Comparison of ENCODE assay signal across 8 cellular contexts in the genomic region with DNA sequence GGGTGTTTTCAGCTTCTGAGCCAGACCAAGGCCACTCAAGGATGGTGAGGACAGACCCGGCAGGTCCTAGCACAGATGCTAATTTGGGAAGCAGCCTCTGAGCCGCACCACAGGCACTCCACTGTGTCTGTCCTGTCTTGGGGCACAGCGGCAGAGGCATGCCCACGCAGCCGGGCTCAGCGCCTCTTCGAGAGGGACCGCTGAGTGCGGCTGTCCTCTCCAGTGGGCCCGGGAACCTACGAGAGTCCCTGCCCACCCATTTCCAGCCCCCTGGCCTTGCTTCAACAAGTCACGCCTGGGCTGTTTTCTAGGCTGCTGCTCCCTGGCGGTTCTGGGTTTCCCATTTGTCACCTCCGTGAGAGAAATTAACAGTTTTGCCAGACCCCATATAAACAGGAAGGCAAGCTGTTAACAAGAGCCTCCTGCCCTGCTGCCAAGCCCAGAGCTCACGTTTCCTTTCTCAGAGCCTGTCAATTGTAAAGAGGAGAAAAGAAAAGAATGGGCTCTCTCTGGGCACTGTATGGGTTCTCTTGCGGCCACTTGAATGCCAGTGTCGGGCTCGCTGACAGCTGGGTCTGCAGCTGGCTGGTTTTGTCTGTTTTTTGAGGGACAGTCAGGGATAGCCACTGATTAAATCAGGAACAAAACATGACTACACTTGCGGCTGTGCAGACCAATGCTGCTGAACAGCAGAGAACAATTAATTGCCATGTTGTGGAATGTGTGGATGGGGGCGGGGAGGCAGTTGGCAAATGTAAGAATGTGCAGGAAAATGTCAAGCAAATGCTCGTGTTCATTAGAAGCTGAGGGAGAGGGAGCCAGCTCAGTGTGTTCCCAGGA. TPM values are rescaled to one million over a fixed set of nuclear protein-coding genes. Genes with fewer than 3 reads are reported as not detected.
A peak's percentile ranks its signal among the peaks of the same experiment; 100 is the strongest.
DNase-seq lines count a peak whose midpoint lies in the region; ATAC-seq and TF ChIP-seq lines count a peak whose summit lies in the region.

No MANE protein-coding gene starts in this region.

- intact Hi-C loops in heart left ventricle (cut with DNase I) = loop anchor here in 1 of 10 donors (10.0 kb wide), 1 partner anchor 229 kb away; the partner anchor contains the start of gene EHBP1

- WGBS in heart left ventricle, 4 donors = 16 to 26% (median 18%) methylated on average over 20 to 21 of the region's 21 CpGs

- H3K4me3 ChIP-seq in SJCRH30 (peak overlapping the region; percentile 35), heart left ventricle (peak overlapping the region in 9 of 12 donors; percentile 12 to 40 (median 25))

- TF ChIP-seq POLR2A in heart left ventricle (IDR thresholded peaks at IDR 0.05) (no peak), GM18505 (IDR thresholded peaks at IDR 0.05; ENCODE audit: borderline replicate concordance, extremely low read depth, insufficient read depth, insufficient read length) (no peak)

- ATAC-seq in GM19324 (IDR thresholded peaks at IDR 0.05; ENCODE audit: low FRiP score, unreplicated experiment) (peak; percentile 37), heart left ventricle (peak; percentile 16 to 53 (median 31)), GM18505 (IDR thresholded peaks at IDR 0.05; ENCODE audit: unreplicated experiment) (no peak), GM21723 (IDR thresholded peaks at IDR 0.05; ENCODE audit: unreplicated experiment) (no peak)

- H3K27me3 ChIP-seq in SJCRH30 (no peaks in the 10 kb centered on the region), heart left ventricle (no peaks in the 10 kb centered on the region)

- H3K27ac ChIP-seq in SJCRH30 (peak overlapping the region; percentile 46), heart left ventricle (peak overlapping the region; percentile 27 to 82 (median 68))

- TF ChIP-seq CTCF in heart left ventricle (IDR thresholded peaks at IDR 0.05) = peak in 3 of 12 donors; percentile 6 to 24 (median 23)

- DNase-seq in SJCRH30 = peak; percentile 73 to 76
- DNase-seq in heart left ventricle = peak in 2 of 5 donors; percentile 57 to 71
- peak; percentile 35 for DNase-seq in putamen (ENCODE audit: low spot score)
- DNase-seq in COLO829 (ENCODE audit: low spot score) = no peak
- DNase-seq in COLO668 (lab: John Stamatoyannopoulos, UW; ENCODE audit: unreplicated experiment) = no peak

- H3K4me1 ChIP-seq in SJCRH30 (peaks cover 21% of the 10 kb centered on the region), heart left ventricle (peaks cover 0 to 68% (median 36%) of the 10 kb centered on the region in 12 donors)

- H3K9me3 ChIP-seq in SJCRH30 (replicated peaks) = no peaks in the 10 kb centered on the region
- H3K9me3 ChIP-seq in heart left ventricle = no peaks in the 10 kb centered on the region

- no peaks in the 10 kb centered on the region for H3K36me3 ChIP-seq in SJCRH30
- H3K36me3 ChIP-seq in heart left ventricle = no peaks in the 10 kb centered on the region

RNA-seq across cellular contexts. Expression of gene TMEM17, which starts 30.6 kb away (rescaled TPM):
- total RNA-seq in SJCRH30 (2014; rRNA removed; shearing (Covaris generic)) = 0.40 and 0.51 TPM in 2 replicates
- total RNA-seq in heart left ventricle = 1 to 10 TPM; 1.2 to 2.3 (median 1.6) TPM
- polyA plus RNA-seq in heart left ventricle = 1 to 10 TPM in 1 of 2 donors, under 1 TPM in 1; 0.80 to 1.1 TPM

Comparison
In these comparisons a context has a peak if more than half of its experiments do, and no peak if none do; other contexts are left out.
1. ATAC-seq: peak in GM19324 (single experiment) and heart left ventricle (4 of 4); none in GM18505 (single experiment) and GM21723 (single experiment).
2. DNase-seq: peak in SJCRH30 (2 of 2) and putamen (single experiment); none in COLO829 (single experiment) and COLO668 (single experiment).